10 cellular contexts compared by ENCODE assay signal in genomic region chr11:71286701-71287643, GRCh38. TPM values are rescaled to one million over a fixed set of nuclear protein-coding genes. Genes with fewer than 3 reads are reported as not detected.
A peak's percentile ranks its signal among the peaks of the same experiment; 100 is the strongest.
DNase-seq lines count a peak whose midpoint lies in the region; ATAC-seq and TF ChIP-seq lines count a peak whose summit lies in the region.
"Had no signal": no experiment of that assay in that cellular context is flagged by ENCODE, and none has a peak within 500 bp of the region (broad histone marks: within the 10 kb centered on the region; RNA-seq: fewer than 3 reads in every experiment).

No MANE protein-coding gene starts in this region.

- DNase-seq in EL, result peak; percentile 96
- peak; percentile 74 for DNase-seq in RWPE1 (ENCODE audit: low spot score)
- DNase-seq in foreskin fibroblast, result peak; percentile 97 to 99
- peak; percentile 56 for DNase-seq in sigmoid colon
- no peak for DNase-seq in GM10248 (ENCODE audit: extremely low spot score)
- no peak for DNase-seq in mesothelial cell of epicardium (ENCODE audit: low spot score in 2 of 2, unreplicated experiment in 2 of 2)
- DNase-seq in activated T-cell treated with anti-CD3 and anti-CD28 coated beads, Interleukin-2, amount 50 U/mL, for 24 hours, result no peak

- no peak for TF ChIP-seq EP300 in sigmoid colon (IDR thresholded peaks at IDR 0.05)

- peaks cover 10% of the 10 kb centered on the region for H3K4me1 Mint-ChIP-seq in mesothelial cell of epicardium
- no peaks in the 10 kb centered on the region for H3K4me1 Mint-ChIP-seq in activated T-cell treated with anti-CD3 and anti-CD28 coated beads, Interleukin-2, amount 50 U/mL, for 24 hours (ENCODE audit: low read depth)

- H3K36me3 ChIP-seq in sigmoid colon, result no peaks in the 10 kb centered on the region
- H3K36me3 ChIP-seq: adrenal gland, Peyer's patch had no signal

- intact Hi-C loops in sigmoid colon (cut with DNase I), result no loop called here

- H3K9me3 Mint-ChIP-seq in mesothelial cell of epicardium, result peaks cover 36% of the 10 kb centered on the region
- H3K9me3 Mint-ChIP-seq in activated T-cell treated with anti-CD3 and anti-CD28 coated beads, Interleukin-2, amount 50 U/mL, for 24 hours, result peaks cover 21% of the 10 kb centered on the region

- H3K9me3 ChIP-seq in sigmoid colon, result peaks cover 0 to 6% (median 3%) of the 10 kb centered on the region in 4 donors
- H3K9me3 ChIP-seq: adrenal gland, Peyer's patch had no signal

- peak overlapping the region; percentile 98 for H3K27ac ChIP-seq in RWPE1
- no peak overlapping the region for H3K27ac ChIP-seq in sigmoid colon
- H3K27ac ChIP-seq: adrenal gland, Peyer's patch had no signal

- H3K4me3 ChIP-seq in foreskin fibroblast (ENCODE audit: low read depth in 1 of 2, low read length in 2 of 2) (no peak overlapping the region), sigmoid colon (no peak overlapping the region)
- H3K4me3 ChIP-seq: adrenal gland, Peyer's patch had no signal

- H3K4me1 ChIP-seq in sigmoid colon, result peaks cover 0 to 11% (median 10%) of the 10 kb centered on the region in 4 donors
- H3K4me1 ChIP-seq: adrenal gland had no signal

- ATAC-seq in GM18517 (IDR thresholded peaks at IDR 0.05; ENCODE audit: unreplicated experiment), result no peak

- H3K27ac Mint-ChIP-seq in mesothelial cell of epicardium, result no peak overlapping the region
- H3K27ac Mint-ChIP-seq in activated T-cell treated with anti-CD3 and anti-CD28 coated beads, Interleukin-2, amount 50 U/mL, for 24 hours, result no peak overlapping the region

- peaks cover 6% of the 10 kb centered on the region for H3K36me3 Mint-ChIP-seq in mesothelial cell of epicardium
- no peaks in the 10 kb centered on the region for H3K36me3 Mint-ChIP-seq in activated T-cell treated with anti-CD3 and anti-CD28 coated beads, Interleukin-2, amount 50 U/mL, for 24 hours (ENCODE audit: low read depth)

- POLR2A ChIA-PET in RWPE1 (lab: Yijun Ruan, JAX; ENCODE audit: low non-redundant PET) (no interaction called here), GM10248 (lab: Yijun Ruan, JAX) (no interaction called here)

- CTCF ChIA-PET in RWPE1 (lab: Yijun Ruan, JAX), result interaction anchor here (1.0 to 1.3 kb wide), 2 partner anchors 12 to 35 kb away, joined by 3 read pairs; partner anchors contain the start of gene SHANK2
- CTCF ChIA-PET in GM10248 (lab: Yijun Ruan, JAX), result no interaction called here

- H3K27me3 Mint-ChIP-seq in mesothelial cell of epicardium (ENCODE audit: low read depth), result peaks cover 2% of the 10 kb centered on the region
- H3K27me3 Mint-ChIP-seq in activated T-cell treated with anti-CD3 and anti-CD28 coated beads, Interleukin-2, amount 50 U/mL, for 24 hours, result peaks cover 13% of the 10 kb centered on the region

- H3K27me3 ChIP-seq in sigmoid colon, result no peaks in the 10 kb centered on the region
- H3K27me3 ChIP-seq: adrenal gland, Peyer's patch had no signal

- no peak overlapping the region for H3K4me3 Mint-ChIP-seq in mesothelial cell of epicardium
- no peak overlapping the region for H3K4me3 Mint-ChIP-seq in activated T-cell treated with anti-CD3 and anti-CD28 coated beads, Interleukin-2, amount 50 U/mL, for 24 hours

- TF ChIP-seq CTCF in RWPE1 (conservative IDR thresholded peaks at IDR 0.05; ENCODE audit: low read depth) (no peak), foreskin fibroblast (IDR thresholded peaks at IDR 0.05; ENCODE audit: low read depth, low read length) (no peak), sigmoid colon (IDR thresholded peaks at IDR 0.05) (no peak), GM10248 (IDR thresholded peaks at IDR 0.05; ENCODE audit: control extremely low read depth, extremely low read depth, low read depth, missing control alignments) (no peak), mesothelial cell of epicardium (IDR thresholded peaks at IDR 0.05; ENCODE audit: unreplicated experiment) (no peak)

- no peak for TF ChIP-seq POLR2A in sigmoid colon (IDR thresholded peaks at IDR 0.05)

- 37 to 66% methylated on average over 14 of the region's 14 CpGs for WGBS in sigmoid colon, 2 donors

RNA-seq across cellular contexts. Expression of gene SHANK2, which starts 34.6 kb away (rescaled TPM):
- total RNA-seq in sigmoid colon (10 to 100 TPM in 3 of 4 donors, 1 to 10 TPM in 1; 8.0 to 43.8 (median 16.8) TPM), mesothelial cell of epicardium (2.1 to 3.8 TPM (median 2.2 TPM) in 3 replicates)
- polyA plus RNA-seq in sigmoid colon, result 1 to 10 TPM; 3.5 to 4.4 (median 3.6) TPM

Comparison
In these comparisons a context has a peak if more than half of its experiments do, and no peak if none do; other contexts are left out.
1. DNase-seq: peak in EL (single experiment), RWPE1 (single experiment), foreskin fibroblast (2 of 2) and sigmoid colon (single experiment); none in GM10248 (single experiment), mesothelial cell of epicardium (0 of 2) and activated T-cell treated with anti-CD3 and anti-CD28 coated beads, Interleukin-2, amount 50 U/mL, for 24 hours (single experiment).